Comparison of ENCODE assay signal across 16 cellular contexts in genomic region chr18:74856967-74857366, GRCh38.
DNase-seq lines count a peak whose midpoint lies in the region; TF ChIP-seq lines count a peak whose summit lies in the region.
"Had no signal": no experiment of that assay in that cellular context is flagged by ENCODE, and none has a peak within 500 bp of the region (broad histone marks: within the 10 kb centered on the region; RNA-seq: fewer than 3 reads in every experiment).

No MANE protein-coding gene starts in this region.

- peaks cover 3% of the 10 kb centered on the region for H3K27me3 Mint-ChIP-seq in brain

- DNase-seq in NCI-H1436 (lab: John Stamatoyannopoulos, UW) (peak; percentile 52), NCI-H1436 treated with DMSO at 0.1 percent for 48 hours (lab: John Stamatoyannopoulos, UW) (no peak), NCI-H524 (lab: John Stamatoyannopoulos, UW) (peak; percentile 71 to 88), kidney tubule cell (ENCODE audit: low spot score) (no peak), glomerular visceral epithelial cell (ENCODE audit: extremely low spot score) (no peak)
- no peak for DNase-seq in activated CD4-positive, alpha-beta T cell treated with anti-CD3 and anti-CD28 coated beads, Interleukin-2, amount 50 U/mL, for 1 hour
- DNase-seq in activated CD8-positive, alpha-beta memory T cell treated with anti-CD3 and anti-CD28 coated beads for 24 hours: no peak
- DNase-seq: DMS53, H9, KG1, NCI-H1105, NCI-H2081 treated with DMSO at 0.1 percent for 48 hours, NCI-H510A treated with DMSO at 0.1 percent for 48 hours, PC-9, T-helper 1 cell had no signal

- no peaks in the 10 kb centered on the region for H3K9me3 Mint-ChIP-seq in brain
- H3K9me3 Mint-ChIP-seq: H9 had no signal

- H3K4me1 Mint-ChIP-seq in brain: peaks cover 33% of the 10 kb centered on the region

- H3K4me3 Mint-ChIP-seq in brain: peak overlapping the region in 4 of 5 experiments; percentile 4 to 69 (median 39)
- H3K4me3 Mint-ChIP-seq: H9 had no signal

- H3K27ac Mint-ChIP-seq in brain: peak overlapping the region in 4 of 5 experiments; percentile 4 to 69 (median 44)
- H3K27ac Mint-ChIP-seq: H9 had no signal

- no peaks in the 10 kb centered on the region for H3K36me3 Mint-ChIP-seq in brain

- TF ChIP-seq CTCF in brain (conservative IDR thresholded peaks at IDR 0.05): no peak

Comparison
In these comparisons a context has a peak if more than half of its experiments do, and no peak if none do; other contexts are left out.
1. DNase-seq: peak in NCI-H1436 (single experiment) and NCI-H524 (2 of 2); none in NCI-H1436 treated with DMSO at 0.1 percent for 48 hours (single experiment), activated CD4-positive, alpha-beta T cell treated with anti-CD3 and anti-CD28 coated beads, Interleukin-2, amount 50 U/mL, for 1 hour (single experiment), kidney tubule cell (single experiment), glomerular visceral epithelial cell (single experiment) and activated CD8-positive, alpha-beta memory T cell treated with anti-CD3 and anti-CD28 coated beads for 24 hours (single experiment).